Comparison of ENCODE assay signal across 25 cellular contexts in the genomic region with DNA sequence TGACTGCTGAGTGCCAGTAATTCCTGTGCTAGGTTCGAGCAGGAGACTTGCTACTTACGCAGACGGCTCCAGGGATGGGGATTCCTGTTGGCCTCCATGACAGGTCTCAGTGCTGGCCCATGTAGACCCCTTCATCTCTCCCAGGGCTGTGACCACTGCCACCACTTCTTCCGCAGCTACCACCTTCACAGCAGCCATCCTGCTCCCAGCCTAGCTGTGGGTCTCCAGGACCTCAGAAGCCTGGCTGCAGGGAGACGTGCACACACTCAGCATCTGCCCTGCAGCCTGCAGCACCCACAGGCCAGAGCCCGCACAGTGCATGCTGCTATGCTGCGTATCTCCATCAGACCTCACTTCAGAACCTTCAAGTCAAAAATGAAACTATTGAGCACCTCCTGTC.
DNase-seq lines count a peak whose midpoint lies in the region; ATAC-seq, FAIRE-seq and TF ChIP-seq lines count a peak whose summit lies in the region.
"Had no signal": no experiment of that assay in that cellular context is flagged by ENCODE, and none has a peak within 500 bp of the region (broad histone marks: within the 10 kb centered on the region; RNA-seq: fewer than 3 reads in every experiment).

No MANE protein-coding gene starts in this region.

- H3K27ac ChIP-seq in RWPE2 (ENCODE audit: poor library complexity, severe bottlenecking): no peak overlapping the region
- no peak overlapping the region for H3K27ac ChIP-seq in kidney (ENCODE audit: low read depth in 2 of 2, low read length in 2 of 2)
- H3K27ac ChIP-seq in trophoblast cell (ENCODE audit: low read depth, low read length): no peak overlapping the region
- H3K27ac ChIP-seq in spleen: no peak overlapping the region
- H3K27ac ChIP-seq: A549; BLaER1 treated with 17β-estradiol and CSF1 and Interleukin-3, amounts not matched to agents 10 nM and 100 nM; GM23248 had no signal

- no peak overlapping the region for H3K4me2 ChIP-seq in trophoblast cell (ENCODE audit: low read length)
- H3K4me2 ChIP-seq: A549; BLaER1 treated with 17β-estradiol and CSF1 and Interleukin-3, amounts not matched to agents 10 nM and 100 nM had no signal

- no peak for FAIRE-seq in kidney (lab: Jason Lieb, UNC)
- FAIRE-seq: A549, D721Med, GM12891, GM18507, H1 had no signal

- H3K27me3 ChIP-seq in RWPE2 (ENCODE audit: insufficient read depth, poor library complexity, severe bottlenecking): no peaks in the 10 kb centered on the region
- H3K27me3 ChIP-seq in trophoblast cell (ENCODE audit: insufficient read depth, low read length): no peaks in the 10 kb centered on the region
- peaks cover 0 to 16% (median 0%) of the 10 kb centered on the region in 7 donors for H3K27me3 ChIP-seq in spleen (replicated peaks in 1 of 7)
- H3K27me3 ChIP-seq: BE2C; BLaER1 treated with 17β-estradiol and CSF1 and Interleukin-3, amounts not matched to agents 10 nM and 100 nM had no signal

- no peak overlapping the region for H4K8ac ChIP-seq in trophoblast cell (ENCODE audit: low read depth, low read length)

- H3K23ac ChIP-seq in trophoblast cell (ENCODE audit: low read length): no peak overlapping the region

- no peak overlapping the region for H3K4ac ChIP-seq in trophoblast cell (ENCODE audit: low read depth, low read length)

- H2BK12ac ChIP-seq in trophoblast cell (ENCODE audit: low read length): no peak overlapping the region

- TF ChIP-seq CTCF in RWPE2 (IDR thresholded peaks at IDR 0.05; ENCODE audit: poor library complexity, severe bottlenecking): no peak
- TF ChIP-seq CTCF in kidney (IDR thresholded peaks at IDR 0.05; ENCODE audit: borderline replicate concordance, extremely low read depth, insufficient read depth): no peak
- no peak for TF ChIP-seq CTCF in spleen (IDR thresholded peaks at IDR 0.05 in 8 of 11, conservative IDR thresholded peaks at IDR 0.05 in 3 of 11)

- WGBS in trophoblast cell (ENCODE audit: extremely low coverage, insufficient coverage, insufficient read length): no CpG with 5 or more reads among the region's 7 CpGs
- WGBS in spleen, 5 donors: 87 to 93% (median 90%) methylated on average over 7 of the region's 7 CpGs

- H2AK5ac ChIP-seq in trophoblast cell (ENCODE audit: low read length): no peak overlapping the region

- H3K9ac ChIP-seq in kidney (ENCODE audit: low read length in 2 of 2) (no peak overlapping the region), trophoblast cell (ENCODE audit: low read length) (no peak overlapping the region)
- H3K9ac ChIP-seq: BLaER1 treated with 17β-estradiol and CSF1 and Interleukin-3, amounts not matched to agents 10 nM and 100 nM; GM23248 had no signal

- H2BK120ac ChIP-seq in trophoblast cell (ENCODE audit: insufficient read depth, low read length, poor library complexity): no peak overlapping the region

- no peak overlapping the region for H2AFZ ChIP-seq in trophoblast cell (ENCODE audit: insufficient read depth, low read length, poor library complexity)
- H2AFZ ChIP-seq: GM23248 had no signal

- H3K79me2 ChIP-seq in trophoblast cell (ENCODE audit: control insufficient read depth, insufficient read depth, low read length, poor library complexity): no peaks in the 10 kb centered on the region

- no peaks in the 10 kb centered on the region for H3K79me1 ChIP-seq in trophoblast cell (ENCODE audit: low read length)

- no peak overlapping the region for H4K91ac ChIP-seq in trophoblast cell (ENCODE audit: low read depth, low read length)

- H4K12ac ChIP-seq in trophoblast cell (ENCODE audit: low read depth, low read length): no peak overlapping the region

- peak; percentile 16 for DNase-seq in RWPE2 (ENCODE audit: low spot score)
- peak; percentile 39 for DNase-seq in kidney
- DNase-seq in trophoblast cell: no peak
- DNase-seq in spleen: peak; percentile 55
- DNase-seq in NCI-H187 (lab: John Stamatoyannopoulos, UW): no peak
- no peak for DNase-seq in DMS79 (lab: John Stamatoyannopoulos, UW)
- DNase-seq: 8988T; ACHN; AML-193; BE2C; CD4-positive, alpha-beta T cell; CD8-positive, alpha-beta memory T cell; DMS 273 treated with DMSO at 0.1 percent for 48 hours; DMS79 treated with DMSO at 0.1 percent for 48 hours; GF-D8; GM23248; H7; HCEC 1CT had no signal

- H3K9me3 ChIP-seq in RWPE2 (ENCODE audit: severe bottlenecking) (no peaks in the 10 kb centered on the region), kidney (ENCODE audit: control insufficient read depth in 1 of 2, low read length in 2 of 2) (peaks cover 0 to 4% of the 10 kb centered on the region in 2 donors), trophoblast cell (ENCODE audit: insufficient read depth, low read depth, low read length) (peaks cover 9% of the 10 kb centered on the region), spleen (peaks cover 0 to 36% (median 21%) of the 10 kb centered on the region in 8 donors)
- H3K9me3 ChIP-seq: A549 had no signal

- H3K36me3 ChIP-seq in RWPE2 (ENCODE audit: low read depth) (no peaks in the 10 kb centered on the region), kidney (ENCODE audit: control insufficient read depth in 1 of 2, insufficient read depth in 2 of 2, low read length in 2 of 2) (no peaks in the 10 kb centered on the region), trophoblast cell (ENCODE audit: control insufficient read depth in 1 of 2, insufficient read depth in 2 of 2, low read length in 2 of 2) (no peaks in the 10 kb centered on the region), spleen (no peaks in the 10 kb centered on the region)
- H3K36me3 ChIP-seq: BE2C; BLaER1 treated with 17β-estradiol and CSF1 and Interleukin-3, amounts not matched to agents 10 nM and 100 nM had no signal

- no peak overlapping the region for H3K14ac ChIP-seq in trophoblast cell (ENCODE audit: low read length)

- H3K4me1 ChIP-seq in RWPE2 (ENCODE audit: insufficient read depth, poor library complexity, severe bottlenecking): no peaks in the 10 kb centered on the region
- no peaks in the 10 kb centered on the region for H3K4me1 ChIP-seq in kidney (ENCODE audit: control insufficient read depth in 1 of 2, insufficient read depth in 1 of 2, low read depth in 1 of 2, low read length in 2 of 2)
- H3K4me1 ChIP-seq in trophoblast cell (ENCODE audit: control insufficient read depth in 1 of 2, insufficient read depth in 2 of 2, low read length in 2 of 2): peaks cover 4 to 5% of the 10 kb centered on the region in 2 experiments
- no peaks in the 10 kb centered on the region for H3K4me1 ChIP-seq in spleen
- H3K4me1 ChIP-seq: A549, BE2C had no signal

- no peak for TF ChIP-seq POLR2A in spleen (IDR thresholded peaks at IDR 0.05)

- H3K4me3 ChIP-seq in RWPE2 (ENCODE audit: severe bottlenecking): no peak overlapping the region
- no peak overlapping the region for H3K4me3 ChIP-seq in kidney (ENCODE audit: low read length in 2 of 2)
- H3K4me3 ChIP-seq in trophoblast cell (ENCODE audit: low read depth, low read length): peak overlapping the region; percentile 2
- no peak overlapping the region for H3K4me3 ChIP-seq in spleen
- H3K4me3 ChIP-seq: A549; BLaER1 treated with 17β-estradiol and CSF1 and Interleukin-3, amounts not matched to agents 10 nM and 100 nM; GM23248 had no signal

- ATAC-seq in RWPE2 (ENCODE audit: low read depth): no peak
- no peak for ATAC-seq in GM21723 (IDR thresholded peaks at IDR 0.05; ENCODE audit: unreplicated experiment)
- ATAC-seq: A549 had no signal

- no peak overlapping the region for H3K18ac ChIP-seq in trophoblast cell (ENCODE audit: low read length)

- intact Hi-C loops in kidney (cut with DNase I) (no loop called here), spleen (cut with DNase I; ENCODE audit: low total_unique reads) (no loop called here)

- no peak overlapping the region for H2BK5ac ChIP-seq in trophoblast cell (ENCODE audit: low read depth, low read length, poor library complexity)

Comparison
In these comparisons a context has a peak if more than half of its experiments do, and no peak if none do; other contexts are left out.
1. DNase-seq: peak in RWPE2 (single experiment), kidney (single experiment) and spleen (single experiment); none in trophoblast cell (0 of 2), NCI-H187 (0 of 2) and DMS79 (single experiment).